ENCODE assay signal across 9 cellular contexts in genomic region chr2:192190474-192190873, GRCh38. TPM values are rescaled to one million over a fixed set of nuclear protein-coding genes. Genes with fewer than 3 reads are reported as not detected.
DNase-seq lines count a peak whose midpoint lies in the region; ATAC-seq and TF ChIP-seq lines count a peak whose summit lies in the region.
"Had no signal": no experiment of that assay in that cellular context is flagged by ENCODE, and none has a peak within 500 bp of the region (broad histone marks: within the 10 kb centered on the region; RNA-seq: fewer than 3 reads in every experiment).

No MANE protein-coding gene starts in this region.

- CTCF ChIA-PET in AG04450 (lab: Charles Lee) (interaction anchor here (0.8 to 2.6 kb wide), 5 partner anchors 11 to 378 kb away, joined by 3 to 25 read pairs (median 8); no protein-coding TSS in a partner anchor), PC-3 (lab: Charles Lee) (no interaction called here)

- H3K9me3 ChIP-seq in AG04450 (ENCODE audit: control insufficient read depth, insufficient read depth, low read length) = no peaks in the 10 kb centered on the region
- no peaks in the 10 kb centered on the region for H3K9me3 ChIP-seq in PC-3 (ENCODE audit: low read length)
- H3K9me3 ChIP-seq in ascending aorta = no peaks in the 10 kb centered on the region

- no peak overlapping the region for H2AFZ ChIP-seq in PC-3 (ENCODE audit: low read length)

- H3K4me3 Mint-ChIP-seq in T-helper 2 cell treated with Interferon-gamma antibody and Interleukin-4, amounts not matched to agents 5 μg/mL and 100 μg/mL, for 36 hours = no peak overlapping the region

- intact Hi-C loops in PC-3 (cut with micrococcal nuclease) (loop anchor here (1.0 to 10.0 kb wide), 4 partner anchors 77 to 524 kb away; no protein-coding TSS in a partner anchor), ascending aorta (cut with DNase I) (no loop called here)

- no peaks in the 10 kb centered on the region for H3K79me2 ChIP-seq in PC-3 (ENCODE audit: low read length)

- H3K4me1 ChIP-seq in PC-3 (ENCODE audit: insufficient read depth, low read length) (peaks cover under 1% of the 10 kb centered on the region; the same call in 1 of the 2 replicates), ascending aorta (peaks cover 5 to 14% of the 10 kb centered on the region in 2 donors)

- TF ChIP-seq CTCF in AG04450 (IDR thresholded peaks at IDR 0.05; ENCODE audit: low read depth, low read length) (peak; percentile 68), GM12872 (IDR thresholded peaks at IDR 0.05; ENCODE audit: insufficient read depth, low read depth, low read length) (peak; percentile 21; the same call in 1 of the 3 replicates), PC-3 (conservative IDR thresholded peaks at IDR 0.05; ENCODE audit: low read depth, low read length) (peak; percentile 72), foreskin fibroblast (IDR thresholded peaks at IDR 0.05; ENCODE audit: low read depth, low read length) (peak; percentile 55), ascending aorta (IDR thresholded peaks at IDR 0.05) (peak in 1 of 3 experiments; percentile 16)

- H3K27me3 ChIP-seq in AG04450 (ENCODE audit: control insufficient read depth, insufficient read depth, low read length) (peaks cover 3% of the 10 kb centered on the region), PC-3 (ENCODE audit: low read length) (peaks cover 58% of the 10 kb centered on the region), ascending aorta (peaks cover 12% of the 10 kb centered on the region)

- H3K4me3 ChIP-seq in AG04450 (ENCODE audit: low read depth, low read length) (no peak overlapping the region), PC-3 (ENCODE audit: low read length) (no peak overlapping the region), foreskin fibroblast (ENCODE audit: low read depth in 1 of 2, low read length in 2 of 2) (no peak overlapping the region), ascending aorta (no peak overlapping the region)

- no peaks in the 10 kb centered on the region for H4K20me1 ChIP-seq in PC-3 (ENCODE audit: low read length)

- H3K27ac ChIP-seq in AG04450 (ENCODE audit: low read depth, low read length) (no peak overlapping the region), PC-3 (ENCODE audit: low read length) (no peak overlapping the region), ascending aorta (no peak overlapping the region)

- H3K27me3 Mint-ChIP-seq in T-helper 2 cell treated with Interferon-gamma antibody and Interleukin-4, amounts not matched to agents 5 μg/mL and 100 μg/mL, for 36 hours (ENCODE audit: low read depth) = peaks cover 46% of the 10 kb centered on the region

- BruUV-seq in PC-3 (replicated peaks; lab: Mats Ljungman, UMichigan) = no TSS peak

- DNase-seq in AG04450 (ENCODE audit: low read depth, low spot score) = no peak
- peak; percentile 53 for DNase-seq in PC-3
- peak; percentile 23 to 62 for DNase-seq in foreskin fibroblast
- DNase-seq in effector CD4-positive, alpha-beta T cell = no peak
- no peak for DNase-seq in ascending aorta (ENCODE audit: low spot score in 2 of 2)
- no peak for DNase-seq in GF-D8 (lab: John Stamatoyannopoulos, UW)
- no peak for DNase-seq in T-helper 2 cell treated with Interferon-gamma antibody and Interleukin-4, amounts not matched to agents 5 μg/mL and 100 μg/mL, for 36 hours (ENCODE audit: low spot score)
- DNase-seq: Right ventricle myocardium superior had no signal

- no peak overlapping the region for H3K9ac ChIP-seq in PC-3 (ENCODE audit: low read length)

- H3K27ac Mint-ChIP-seq in T-helper 2 cell treated with Interferon-gamma antibody and Interleukin-4, amounts not matched to agents 5 μg/mL and 100 μg/mL, for 36 hours = no peak overlapping the region

- H3F3A ChIP-seq in PC-3 (ENCODE audit: low read length, unreplicated experiment) = no peaks in the 10 kb centered on the region

- no peak overlapping the region for H3K4me2 ChIP-seq in PC-3 (ENCODE audit: low read length)

- no peaks in the 10 kb centered on the region for H3K36me3 ChIP-seq in PC-3 (ENCODE audit: low read depth, low read length)
- no peaks in the 10 kb centered on the region for H3K36me3 ChIP-seq in ascending aorta

- POLR2A ChIA-PET in AG04450 (lab: Yijun Ruan, JAX) (no interaction called here), PC-3 (lab: Charles Lee; ENCODE audit: unreplicated experiment) (no interaction called here)

- H3K9me3 Mint-ChIP-seq in T-helper 2 cell treated with Interferon-gamma antibody and Interleukin-4, amounts not matched to agents 5 μg/mL and 100 μg/mL, for 36 hours = no peaks in the 10 kb centered on the region

- ATAC-seq in PC-3 = no peak

- no peaks in the 10 kb centered on the region for H3K9me2 ChIP-seq in PC-3 (replicated peaks; ENCODE audit: low read length)

- H3K4me1 Mint-ChIP-seq in T-helper 2 cell treated with Interferon-gamma antibody and Interleukin-4, amounts not matched to agents 5 μg/mL and 100 μg/mL, for 36 hours (ENCODE audit: low read depth) = peaks cover 6% of the 10 kb centered on the region

- no peaks in the 10 kb centered on the region for H3K36me3 Mint-ChIP-seq in T-helper 2 cell treated with Interferon-gamma antibody and Interleukin-4, amounts not matched to agents 5 μg/mL and 100 μg/mL, for 36 hours (ENCODE audit: low read depth)

RNA-seq across cellular contexts. Expression of gene TMEFF2, which starts 4.3 kb away (rescaled TPM):
- 3.4 and 4.1 TPM in 2 replicates for polyA plus RNA-seq in AG04450 (2011; rRNA removed)
- 1.8 and 2.0 TPM in 2 replicates for polyA minus RNA-seq in AG04450 (2011; rRNA and poly(A)+ RNA removed)
- total RNA-seq in PC-3 (2014; rRNA removed) = not detected in 2 replicates
- not detected for total RNA-seq in ascending aorta

Comparison
In these comparisons a context has a peak if more than half of its experiments do, and no peak if none do; other contexts are left out.
1. DNase-seq: peak in PC-3 (single experiment) and foreskin fibroblast (2 of 2); none in AG04450 (single experiment), effector CD4-positive, alpha-beta T cell (single experiment), ascending aorta (0 of 2), GF-D8 (single experiment) and T-helper 2 cell treated with Interferon-gamma antibody and Interleukin-4, amounts not matched to agents 5 μg/mL and 100 μg/mL, for 36 hours (single experiment).